In the genomic region with DNA sequence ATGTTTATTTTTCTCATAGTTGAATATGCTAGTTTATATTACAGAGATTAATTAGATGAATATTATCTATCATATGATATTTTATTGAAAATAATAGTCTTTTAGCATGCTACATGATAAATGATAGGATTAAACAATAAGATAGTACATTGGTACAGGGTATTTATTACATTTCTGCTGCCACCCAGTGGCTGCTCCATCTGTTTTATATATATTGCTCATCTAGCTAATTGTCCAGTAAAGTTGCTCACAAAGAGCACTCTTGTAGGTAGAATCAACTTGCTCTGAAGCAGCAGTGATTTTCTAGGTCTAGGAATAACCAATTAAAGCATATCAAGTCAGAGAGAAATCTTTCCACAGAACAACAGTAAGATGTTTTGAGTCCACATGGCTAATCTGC, we compare ENCODE assay signal across 9 cellular contexts.
DNase-seq lines count a peak whose midpoint lies in the region; ATAC-seq and TF ChIP-seq lines count a peak whose summit lies in the region.
"Had no signal": no experiment of that assay in that cellular context is flagged by ENCODE, and none has a peak within 500 bp of the region (broad histone marks: within the 10 kb centered on the region; RNA-seq: fewer than 3 reads in every experiment).

No MANE protein-coding gene starts in this region.

- DNase-seq in AG04450 (ENCODE audit: low read depth, low spot score) (no peak), HAP-1 (ENCODE audit: low spot score in 2 of 2) (peak; percentile 17 to 22), SHP77 treated with DMSO at 0.1 percent for 48 hours (lab: John Stamatoyannopoulos, UW) (peak; percentile 19), left cardiac atrium (no peak), CD14-positive monocyte (ENCODE audit: low spot score) (no peak), mesothelial cell of epicardium (ENCODE audit: low spot score in 2 of 2, unreplicated experiment in 2 of 2) (no peak)
- no peak for DNase-seq in naive thymus-derived CD8-positive, alpha-beta T cell
- DNase-seq: naive B cell had no signal

- H3K27ac Mint-ChIP-seq in CD14-positive monocyte (no peak overlapping the region), mesothelial cell of epicardium (no peak overlapping the region)
- H3K27ac Mint-ChIP-seq in naive thymus-derived CD8-positive, alpha-beta T cell, result no peak overlapping the region
- H3K27ac Mint-ChIP-seq: naive B cell had no signal

- POLR2A ChIA-PET in AG04450 (lab: Yijun Ruan, JAX), result no interaction called here
- POLR2A ChIA-PET in naive thymus-derived CD8-positive, alpha-beta T cell (lab: Charles Lee), result no interaction called here

- no peaks in the 10 kb centered on the region for H3K4me1 Mint-ChIP-seq in CD14-positive monocyte
- no peaks in the 10 kb centered on the region for H3K4me1 Mint-ChIP-seq in naive thymus-derived CD8-positive, alpha-beta T cell
- peaks cover 4% of the 10 kb centered on the region for H3K4me1 Mint-ChIP-seq in mesothelial cell of epicardium
- H3K4me1 Mint-ChIP-seq: naive B cell had no signal

- in situ Hi-C loops in HAP-1 (cut with MboI; ENCODE audit: low sequenced_read_pairs), result no loop called here

- no peak overlapping the region for H3K4me3 ChIP-seq in AG04450 (ENCODE audit: low read depth, low read length)
- H3K4me3 ChIP-seq in HAP-1, result no peak overlapping the region

- peak; percentile 50 to 59 for ATAC-seq in left cardiac atrium
- ATAC-seq in GM18858 (IDR thresholded peaks at IDR 0.05; ENCODE audit: unreplicated experiment), result no peak
- ATAC-seq in naive thymus-derived CD8-positive, alpha-beta T cell, result no peak

- H3K9me3 Mint-ChIP-seq in CD14-positive monocyte, result no peaks in the 10 kb centered on the region
- peaks cover 0 to 11% (median 3%) of the 10 kb centered on the region in 9 donors for H3K9me3 Mint-ChIP-seq in naive thymus-derived CD8-positive, alpha-beta T cell
- H3K9me3 Mint-ChIP-seq in mesothelial cell of epicardium, result peaks cover 8% of the 10 kb centered on the region
- H3K9me3 Mint-ChIP-seq: naive B cell had no signal

- H3K27me3 Mint-ChIP-seq in CD14-positive monocyte (ENCODE audit: low read depth in 3 of 3) (no peaks in the 10 kb centered on the region), mesothelial cell of epicardium (ENCODE audit: low read depth) (no peaks in the 10 kb centered on the region)
- no peaks in the 10 kb centered on the region for H3K27me3 Mint-ChIP-seq in naive thymus-derived CD8-positive, alpha-beta T cell
- H3K27me3 Mint-ChIP-seq: naive B cell had no signal

- TF ChIP-seq CTCF in AG04450 (IDR thresholded peaks at IDR 0.05; ENCODE audit: low read depth, low read length) (peak; percentile 37), CD14-positive monocyte (IDR thresholded peaks at IDR 0.05) (no peak), mesothelial cell of epicardium (IDR thresholded peaks at IDR 0.05; ENCODE audit: unreplicated experiment) (no peak)

- H3K27me3 ChIP-seq in AG04450 (ENCODE audit: control insufficient read depth, insufficient read depth, low read length) (no peaks in the 10 kb centered on the region), HAP-1 (ENCODE audit: low read depth) (peaks cover 7% of the 10 kb centered on the region)

- CTCF ChIA-PET in AG04450 (lab: Charles Lee), result interaction anchor here (0.8 to 1.5 kb wide), 5 partner anchors 13 to 531 kb away, joined by 3 to 21 read pairs (median 4); no protein-coding TSS in a partner anchor

- H3K27ac ChIP-seq in AG04450 (ENCODE audit: low read depth, low read length), result no peak overlapping the region

- H3K4me1 ChIP-seq in HAP-1, result no peaks in the 10 kb centered on the region

- no peaks in the 10 kb centered on the region for H3K9me3 ChIP-seq in AG04450 (ENCODE audit: control insufficient read depth, insufficient read depth, low read length)
- H3K9me3 ChIP-seq in HAP-1, result no peaks in the 10 kb centered on the region

- H3K36me3 Mint-ChIP-seq in CD14-positive monocyte (no peaks in the 10 kb centered on the region), mesothelial cell of epicardium (no peaks in the 10 kb centered on the region)
- no peaks in the 10 kb centered on the region for H3K36me3 Mint-ChIP-seq in naive thymus-derived CD8-positive, alpha-beta T cell
- H3K36me3 Mint-ChIP-seq: naive B cell had no signal

- no peak overlapping the region for H3K4me3 Mint-ChIP-seq in CD14-positive monocyte
- no peak overlapping the region for H3K4me3 Mint-ChIP-seq in naive thymus-derived CD8-positive, alpha-beta T cell
- H3K4me3 Mint-ChIP-seq in mesothelial cell of epicardium, result no peak overlapping the region
- H3K4me3 Mint-ChIP-seq: naive B cell had no signal

- intact Hi-C loops in left cardiac atrium (cut with DNase I) (loop anchor here in 1 of 2 donors (5.0 kb wide), 1 partner anchor 529 kb away; no protein-coding TSS in a partner anchor), CD14-positive monocyte (cut with micrococcal nuclease) (no loop called here)

- no peaks in the 10 kb centered on the region for H3K36me3 ChIP-seq in HAP-1 (replicated peaks)

Comparison
In these comparisons a context has a peak if more than half of its experiments do, and no peak if none do; other contexts are left out.
1. DNase-seq: peak in HAP-1 (2 of 2) and SHP77 treated with DMSO at 0.1 percent for 48 hours (single experiment); none in AG04450 (single experiment), left cardiac atrium (single experiment), CD14-positive monocyte (single experiment), naive thymus-derived CD8-positive, alpha-beta T cell (0 of 10) and mesothelial cell of epicardium (0 of 2).
2. ATAC-seq: peak in left cardiac atrium (2 of 2); none in GM18858 (single experiment) and naive thymus-derived CD8-positive, alpha-beta T cell (0 of 2).